ENCODE assay signal across 9 cellular contexts in genomic region chr10:102775201-102775972, GRCh38. TPM values are rescaled to one million over a fixed set of nuclear protein-coding genes. Genes with fewer than 3 reads are reported as not detected.
DNase-seq lines count a peak whose midpoint lies in the region; ATAC-seq and TF ChIP-seq lines count a peak whose summit lies in the region.
"Had no signal": no experiment of that assay in that cellular context is flagged by ENCODE, and none has a peak within 500 bp of the region (broad histone marks: within the 10 kb centered on the region; RNA-seq: fewer than 3 reads in every experiment).

No MANE protein-coding gene starts in this region.

- no peak for DNase-seq in Caco-2
- DNase-seq in adrenal gland: peak in 6 of 7 donors; percentile 64 to 82 (median 67)
- DNase-seq in retinal pigment epithelial cell (ENCODE audit: low read depth): no peak
- no peak for DNase-seq in NCI-H226
- DNase-seq in RPMI8226: no peak
- DNase-seq: activated effector memory CD4-positive, alpha-beta T cell treated with anti-CD3 and anti-CD28 coated beads, Interleukin-2, amount 50 U/mL, for 16 hours had no signal

- ATAC-seq in esophagus mucosa (no peak), HG02870 (IDR thresholded peaks at IDR 0.05; ENCODE audit: unreplicated experiment) (no peak)

- H3K27me3 ChIP-seq in Caco-2 (replicated peaks; ENCODE audit: control insufficient read depth, insufficient read depth, low read length) (no peaks in the 10 kb centered on the region), adrenal gland (no peaks in the 10 kb centered on the region)

- H3K27ac ChIP-seq in adrenal gland: peak overlapping the region; percentile 89 to 96 (median 93)

- H3K36me3 Mint-ChIP-seq in Caco-2 (ENCODE audit: insufficient read depth, unreplicated experiment): peaks cover 7% of the 10 kb centered on the region

- POLR2A ChIA-PET in Caco-2 (lab: Charles Lee): no interaction called here

- WGBS in adrenal gland, 4 donors: 40 to 49% (median 45%) methylated on average over 16 of the region's 16 CpGs

- H3K36me3 ChIP-seq in Caco-2 (ENCODE audit: control insufficient read depth, insufficient read depth, low read length): no peaks in the 10 kb centered on the region
- H3K36me3 ChIP-seq in adrenal gland (replicated peaks in 1 of 2): no peaks in the 10 kb centered on the region

- no peaks in the 10 kb centered on the region for H3K9me3 ChIP-seq in Caco-2
- H3K9me3 ChIP-seq in adrenal gland (replicated peaks in 1 of 3): no peaks in the 10 kb centered on the region
- H3K9me3 ChIP-seq in iPS-18c (ENCODE audit: control insufficient read depth, insufficient read depth, low read length): no peaks in the 10 kb centered on the region

- intact Hi-C loops in Caco-2 (cut with micrococcal nuclease; ENCODE audit: unreplicated experiment) (no loop called here), adrenal gland (cut with DNase I) (no loop called here)

- H3K9me3 Mint-ChIP-seq in Caco-2 (ENCODE audit: unreplicated experiment): no peaks in the 10 kb centered on the region

- peak overlapping the region; percentile 90 for H3K27ac Mint-ChIP-seq in Caco-2 (ENCODE audit: unreplicated experiment)

- no peak for TF ChIP-seq POLR2A in adrenal gland (IDR thresholded peaks at IDR 0.05)

- TF ChIP-seq CTCF in Caco-2 (IDR thresholded peaks at IDR 0.05; ENCODE audit: insufficient read depth in 1 of 2, low read depth in 1 of 2, low read length in 1 of 2, severe bottlenecking in 1 of 2, unreplicated experiment in 1 of 2): no peak
- TF ChIP-seq CTCF in adrenal gland (IDR thresholded peaks at IDR 0.05): no peak
- no peak for TF ChIP-seq CTCF in retinal pigment epithelial cell (conservative IDR thresholded peaks at IDR 0.05; ENCODE audit: low read depth, low read length)

- CTCF ChIA-PET in Caco-2 (lab: Charles Lee): interaction anchor here (0.7 to 3.0 kb wide), 2 partner anchors 22 to 554 kb away, joined by 5 to 20 read pairs; no protein-coding TSS in a partner anchor

- no peak overlapping the region for H3K4me3 ChIP-seq in Caco-2 (ENCODE audit: low read depth, low read length)
- peak overlapping the region in 1 of 4 donors; percentile 42 for H3K4me3 ChIP-seq in adrenal gland
- H3K4me3 ChIP-seq in iPS-18c (ENCODE audit: insufficient read depth, low read depth, low read length): 0 out of 2 replicates have a peak overlapping the region, but pooled peaks have one; percentile 2
- H3K4me3 ChIP-seq in retinal pigment epithelial cell (ENCODE audit: low read length): peak overlapping the region; percentile 76

- BruUV-seq in Caco-2 (replicated peaks; lab: Mats Ljungman, UMichigan): no TSS peak

- H3K4me1 ChIP-seq in Caco-2: peaks cover 51% of the 10 kb centered on the region
- H3K4me1 ChIP-seq in adrenal gland (replicated peaks in 1 of 2): peaks cover 85 to 98% of the 10 kb centered on the region in 2 donors

- H3K27me3 Mint-ChIP-seq in Caco-2 (ENCODE audit: insufficient read depth, unreplicated experiment): no peaks in the 10 kb centered on the region

- peak overlapping the region; percentile 62 for H3K4me3 Mint-ChIP-seq in Caco-2 (ENCODE audit: unreplicated experiment)

- peaks cover 45% of the 10 kb centered on the region for H3K4me1 Mint-ChIP-seq in Caco-2 (ENCODE audit: low read depth, unreplicated experiment)

RNA-seq across cellular contexts. Expression of gene WBP1L, which starts 31.6 kb away (rescaled TPM):
- 26.3 and 28.2 TPM in 2 replicates for total RNA-seq in Caco-2 (2022)
- total RNA-seq in adrenal gland: 100 to 1,000 TPM in 7 of 8 donors, 10 to 100 TPM in 1; 77.4 to 231 (median 120) TPM
- 10 to 100 TPM; 38.5 to 48.5 (median 46.7) TPM for polyA plus RNA-seq in adrenal gland
- total RNA-seq in esophagus mucosa: 19.6 TPM

Comparison
In these comparisons a context has a peak if more than half of its experiments do, and no peak if none do; other contexts are left out.
1. DNase-seq: peak in adrenal gland (6 of 7); none in Caco-2 (0 of 2), retinal pigment epithelial cell (single experiment), NCI-H226 (single experiment) and RPMI8226 (single experiment).